In the genomic region with DNA sequence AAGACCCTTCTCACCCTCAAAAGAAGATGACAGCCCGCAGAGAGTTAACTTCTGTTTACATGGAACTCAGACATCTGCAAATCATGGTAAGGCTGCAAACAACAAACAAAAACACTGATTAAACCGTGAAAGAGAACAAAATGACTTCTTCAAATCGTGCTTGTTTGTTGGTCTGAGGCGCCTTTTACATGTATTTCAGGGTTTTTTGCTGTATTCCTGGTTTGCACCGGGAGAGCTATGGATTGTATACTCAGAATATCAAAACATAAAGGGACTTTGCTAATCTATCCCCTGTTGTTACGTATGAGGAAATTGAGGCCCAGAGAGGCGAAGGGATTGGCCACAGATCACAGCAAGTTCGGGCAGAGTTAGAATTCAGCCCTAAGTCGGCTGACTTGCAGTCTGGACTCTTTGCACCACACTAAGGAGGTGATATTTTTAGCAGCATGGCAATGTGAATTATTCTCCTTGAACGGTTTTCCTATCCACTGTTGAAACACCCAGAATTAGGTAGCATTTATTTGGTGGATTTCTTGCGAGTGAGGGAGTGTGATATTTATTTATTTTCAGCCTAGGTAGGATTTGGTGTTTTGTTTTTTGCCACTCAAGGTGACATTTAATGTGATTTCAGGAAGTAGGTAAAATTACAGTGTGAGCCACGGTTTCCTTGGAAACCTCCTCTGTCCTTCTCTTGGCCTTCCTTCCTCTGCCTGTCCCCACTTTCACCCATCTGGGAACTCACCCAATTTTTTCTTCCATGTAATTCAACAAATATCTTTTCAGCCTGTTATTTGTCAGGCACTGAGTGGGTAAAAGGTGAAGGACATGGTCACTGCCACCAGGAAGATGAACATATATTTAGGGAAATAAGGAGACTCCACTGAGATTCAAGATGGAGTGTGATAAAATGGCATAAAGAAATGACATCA, we compare ENCODE assay signal across 8 cellular contexts. TPM values are rescaled to one million over a fixed set of nuclear protein-coding genes. Genes with fewer than 3 reads are reported as not detected.
A peak's percentile ranks its signal among the peaks of the same experiment; 100 is the strongest.
DNase-seq lines count a peak whose midpoint lies in the region; ATAC-seq and TF ChIP-seq lines count a peak whose summit lies in the region.

No MANE protein-coding gene starts in this region.

- H3K36me3 ChIP-seq in KMS-11 (ENCODE audit: insufficient read depth): no peaks in the 10 kb centered on the region
- H3K36me3 ChIP-seq in esophagus muscularis mucosa: no peaks in the 10 kb centered on the region

- no peak overlapping the region for H3K4me3 ChIP-seq in KMS-11 (IDR thresholded peaks at IDR 0.05; ENCODE audit: insufficient read depth, low read depth, low read length)
- peak overlapping the region; percentile 68 to 92 (median 80) for H3K4me3 ChIP-seq in esophagus muscularis mucosa

- no peak for TF ChIP-seq CTCF in KMS-11 (conservative IDR thresholded peaks at IDR 0.05; ENCODE audit: low read depth, low read length)
- TF ChIP-seq CTCF in activated B cell treated with CpG ODN at 0.5 μM for 24 hours (IDR thresholded peaks at IDR 0.05): no peak
- no peak for TF ChIP-seq CTCF in esophagus muscularis mucosa (IDR thresholded peaks at IDR 0.05)
- TF ChIP-seq CTCF in nephron progenitor cell (IDR thresholded peaks at IDR 0.05): no peak

- H3K9me3 ChIP-seq in esophagus muscularis mucosa: no peaks in the 10 kb centered on the region

- peak overlapping the region; percentile 99 for H3K4me3 Mint-ChIP-seq in activated B cell treated with CpG ODN at 0.5 μM for 24 hours
- H3K4me3 Mint-ChIP-seq in nephron progenitor cell: peak overlapping the region; percentile 96

- intact Hi-C loops in activated B cell treated with CpG ODN at 0.5 μM for 24 hours (cut with micrococcal nuclease): loop anchor here (1.0 to 10.0 kb wide), 11 partner anchors 61 to 768 kb away; a partner anchor contains a TSS
- intact Hi-C loops in esophagus muscularis mucosa (cut with DNase I): no loop called here

- peaks cover 6% of the 10 kb centered on the region for H3K79me2 ChIP-seq in KMS-11 (ENCODE audit: insufficient read depth, low read depth)

- peak overlapping the region; percentile 62 for H2AFZ ChIP-seq in KMS-11 (ENCODE audit: low read depth)

- H3K4me1 ChIP-seq in KMS-11 (ENCODE audit: low read depth, poor library complexity, severe bottlenecking) (peaks cover 26% of the 10 kb centered on the region), esophagus muscularis mucosa (peaks cover 55 to 60% (median 56%) of the 10 kb centered on the region in 4 donors)

- DNase-seq in DMS 273 (lab: John Stamatoyannopoulos, UW; ENCODE audit: unreplicated experiment): peak; percentile 48
- DNase-seq in activated B cell treated with CpG ODN at 0.5 μM for 24 hours: no peak
- no peak for DNase-seq in esophagus muscularis mucosa (ENCODE audit: extremely low spot score)
- DNase-seq in nephron progenitor cell: no peak
- no peak for DNase-seq in NCI-H226

- no peak for TF ChIP-seq POLR2A in esophagus muscularis mucosa (IDR thresholded peaks at IDR 0.05; ENCODE audit: low read depth)

- 3% methylated on average over 12 of the region's 12 CpGs for WGBS in esophagus muscularis mucosa

- H4K20me1 ChIP-seq in KMS-11 (ENCODE audit: insufficient read depth): no peaks in the 10 kb centered on the region

- CTCF ChIA-PET in activated B cell treated with CpG ODN at 0.5 μM for 24 hours (lab: Charles Lee): interaction anchor here (1.3 to 1.6 kb wide), 2 partner anchors 61 to 67 kb away, joined by 3 to 4 read pairs; no protein-coding TSS in a partner anchor

- H3K27ac Mint-ChIP-seq in activated B cell treated with CpG ODN at 0.5 μM for 24 hours (peak overlapping the region; percentile 96), nephron progenitor cell (peak overlapping the region; percentile 44)

- no peaks in the 10 kb centered on the region for H3K27me3 ChIP-seq in KMS-11 (ENCODE audit: insufficient read depth, low read depth)
- no peaks in the 10 kb centered on the region for H3K27me3 ChIP-seq in esophagus muscularis mucosa

- POLR2A ChIA-PET in activated B cell treated with CpG ODN at 0.5 μM for 24 hours (lab: Charles Lee): interaction anchor here (1.1 to 1.3 kb wide), 11 partner anchors 61 to 318 kb away, joined by 3 to 9 read pairs (median 6); a partner anchor contains a TSS

- peaks cover 58% of the 10 kb centered on the region for H3K4me1 Mint-ChIP-seq in activated B cell treated with CpG ODN at 0.5 μM for 24 hours
- peaks cover 55% of the 10 kb centered on the region for H3K4me1 Mint-ChIP-seq in nephron progenitor cell

- TF ChIP-seq EP300 in esophagus muscularis mucosa (IDR thresholded peaks at IDR 0.05): no peak

- H3K36me3 Mint-ChIP-seq in activated B cell treated with CpG ODN at 0.5 μM for 24 hours (ENCODE audit: low read depth): peaks cover 11% of the 10 kb centered on the region
- H3K36me3 Mint-ChIP-seq in nephron progenitor cell (ENCODE audit: low read depth): no peaks in the 10 kb centered on the region

- H3K9ac ChIP-seq in KMS-11: peak overlapping the region; percentile 40; the same call in 1 of the 2 replicates

- H3K4me2 ChIP-seq in KMS-11: peak overlapping the region; percentile 82

- ATAC-seq in activated B cell treated with CpG ODN at 0.5 μM for 24 hours (ENCODE audit: low read depth) (no peak), GM19463 (IDR thresholded peaks at IDR 0.05; ENCODE audit: unreplicated experiment) (no peak), GM18868 (IDR thresholded peaks at IDR 0.05; ENCODE audit: unreplicated experiment) (no peak)

- no peaks in the 10 kb centered on the region for H3K9me3 Mint-ChIP-seq in activated B cell treated with CpG ODN at 0.5 μM for 24 hours
- no peaks in the 10 kb centered on the region for H3K9me3 Mint-ChIP-seq in nephron progenitor cell

- H3K27me3 Mint-ChIP-seq in activated B cell treated with CpG ODN at 0.5 μM for 24 hours (no peaks in the 10 kb centered on the region), nephron progenitor cell (ENCODE audit: low read depth, poor library complexity) (peaks cover 3% of the 10 kb centered on the region)

- H3K27ac ChIP-seq in KMS-11: peak overlapping the region; percentile 16; the same call in 1 of the 2 replicates
- peak overlapping the region; percentile 83 to 93 (median 88) for H3K27ac ChIP-seq in esophagus muscularis mucosa (replicated peaks in 1 of 4)

RNA-seq across cellular contexts. Expression of a gene that starts 1.0 kb away (rescaled TPM):
- 35.7 and 41.3 TPM in 2 replicates for total RNA-seq in activated B cell treated with CpG ODN at 0.5 μM for 24 hours
- 10 to 100 TPM; 28.2 to 33.8 (median 30.0) TPM for total RNA-seq in esophagus muscularis mucosa

RNA-seq across cellular contexts. Expression of a gene that starts 4.2 kb away (rescaled TPM):
- total RNA-seq in activated B cell treated with CpG ODN at 0.5 μM for 24 hours (49.9 and 54.5 TPM in 2 replicates), esophagus muscularis mucosa (10 to 100 TPM; 16.7 to 31.0 (median 24.6) TPM)
